Comparison of ENCODE assay signal across 1 cellular context in the genomic region with DNA sequence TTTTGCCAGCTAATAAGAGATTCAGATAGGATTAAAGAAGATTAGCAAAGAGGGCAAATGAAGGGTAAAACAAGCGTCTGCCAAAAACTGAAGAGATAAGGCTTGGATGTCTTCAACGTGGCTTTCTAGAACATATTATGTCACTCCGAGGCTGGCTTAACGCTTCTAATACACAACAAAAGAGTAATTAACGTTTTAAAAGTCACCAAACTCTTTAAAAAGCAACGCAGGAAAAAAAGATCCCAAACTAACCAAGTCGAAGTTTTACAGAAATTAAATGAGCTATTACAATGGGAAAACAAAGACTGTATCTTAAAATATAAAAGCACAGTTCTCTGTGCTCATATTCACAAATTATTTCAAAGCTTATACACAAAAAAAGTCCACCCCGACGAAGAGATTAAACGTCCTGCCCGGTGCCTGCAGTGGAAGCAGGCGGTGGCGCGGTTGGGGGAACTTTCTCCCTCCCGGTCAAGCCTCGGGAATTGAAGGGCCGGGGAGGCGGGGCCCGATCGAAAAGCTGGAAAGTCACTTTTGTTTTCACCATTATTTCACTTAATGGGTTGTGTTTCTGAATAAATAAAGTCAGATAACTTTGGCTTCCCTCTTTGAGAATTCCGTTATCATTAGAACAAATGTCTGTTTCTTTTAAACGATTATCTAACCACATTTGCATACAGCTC.
TF ChIP-seq lines count a peak whose summit lies in the region.

No MANE protein-coding gene starts in this region.

TF ChIP-seq in GM23338, 12 proteins besides CTCF, POLR2A, EP300 and RAD21 (continued from another document):
- TF ChIP-seq, protein P1, sequence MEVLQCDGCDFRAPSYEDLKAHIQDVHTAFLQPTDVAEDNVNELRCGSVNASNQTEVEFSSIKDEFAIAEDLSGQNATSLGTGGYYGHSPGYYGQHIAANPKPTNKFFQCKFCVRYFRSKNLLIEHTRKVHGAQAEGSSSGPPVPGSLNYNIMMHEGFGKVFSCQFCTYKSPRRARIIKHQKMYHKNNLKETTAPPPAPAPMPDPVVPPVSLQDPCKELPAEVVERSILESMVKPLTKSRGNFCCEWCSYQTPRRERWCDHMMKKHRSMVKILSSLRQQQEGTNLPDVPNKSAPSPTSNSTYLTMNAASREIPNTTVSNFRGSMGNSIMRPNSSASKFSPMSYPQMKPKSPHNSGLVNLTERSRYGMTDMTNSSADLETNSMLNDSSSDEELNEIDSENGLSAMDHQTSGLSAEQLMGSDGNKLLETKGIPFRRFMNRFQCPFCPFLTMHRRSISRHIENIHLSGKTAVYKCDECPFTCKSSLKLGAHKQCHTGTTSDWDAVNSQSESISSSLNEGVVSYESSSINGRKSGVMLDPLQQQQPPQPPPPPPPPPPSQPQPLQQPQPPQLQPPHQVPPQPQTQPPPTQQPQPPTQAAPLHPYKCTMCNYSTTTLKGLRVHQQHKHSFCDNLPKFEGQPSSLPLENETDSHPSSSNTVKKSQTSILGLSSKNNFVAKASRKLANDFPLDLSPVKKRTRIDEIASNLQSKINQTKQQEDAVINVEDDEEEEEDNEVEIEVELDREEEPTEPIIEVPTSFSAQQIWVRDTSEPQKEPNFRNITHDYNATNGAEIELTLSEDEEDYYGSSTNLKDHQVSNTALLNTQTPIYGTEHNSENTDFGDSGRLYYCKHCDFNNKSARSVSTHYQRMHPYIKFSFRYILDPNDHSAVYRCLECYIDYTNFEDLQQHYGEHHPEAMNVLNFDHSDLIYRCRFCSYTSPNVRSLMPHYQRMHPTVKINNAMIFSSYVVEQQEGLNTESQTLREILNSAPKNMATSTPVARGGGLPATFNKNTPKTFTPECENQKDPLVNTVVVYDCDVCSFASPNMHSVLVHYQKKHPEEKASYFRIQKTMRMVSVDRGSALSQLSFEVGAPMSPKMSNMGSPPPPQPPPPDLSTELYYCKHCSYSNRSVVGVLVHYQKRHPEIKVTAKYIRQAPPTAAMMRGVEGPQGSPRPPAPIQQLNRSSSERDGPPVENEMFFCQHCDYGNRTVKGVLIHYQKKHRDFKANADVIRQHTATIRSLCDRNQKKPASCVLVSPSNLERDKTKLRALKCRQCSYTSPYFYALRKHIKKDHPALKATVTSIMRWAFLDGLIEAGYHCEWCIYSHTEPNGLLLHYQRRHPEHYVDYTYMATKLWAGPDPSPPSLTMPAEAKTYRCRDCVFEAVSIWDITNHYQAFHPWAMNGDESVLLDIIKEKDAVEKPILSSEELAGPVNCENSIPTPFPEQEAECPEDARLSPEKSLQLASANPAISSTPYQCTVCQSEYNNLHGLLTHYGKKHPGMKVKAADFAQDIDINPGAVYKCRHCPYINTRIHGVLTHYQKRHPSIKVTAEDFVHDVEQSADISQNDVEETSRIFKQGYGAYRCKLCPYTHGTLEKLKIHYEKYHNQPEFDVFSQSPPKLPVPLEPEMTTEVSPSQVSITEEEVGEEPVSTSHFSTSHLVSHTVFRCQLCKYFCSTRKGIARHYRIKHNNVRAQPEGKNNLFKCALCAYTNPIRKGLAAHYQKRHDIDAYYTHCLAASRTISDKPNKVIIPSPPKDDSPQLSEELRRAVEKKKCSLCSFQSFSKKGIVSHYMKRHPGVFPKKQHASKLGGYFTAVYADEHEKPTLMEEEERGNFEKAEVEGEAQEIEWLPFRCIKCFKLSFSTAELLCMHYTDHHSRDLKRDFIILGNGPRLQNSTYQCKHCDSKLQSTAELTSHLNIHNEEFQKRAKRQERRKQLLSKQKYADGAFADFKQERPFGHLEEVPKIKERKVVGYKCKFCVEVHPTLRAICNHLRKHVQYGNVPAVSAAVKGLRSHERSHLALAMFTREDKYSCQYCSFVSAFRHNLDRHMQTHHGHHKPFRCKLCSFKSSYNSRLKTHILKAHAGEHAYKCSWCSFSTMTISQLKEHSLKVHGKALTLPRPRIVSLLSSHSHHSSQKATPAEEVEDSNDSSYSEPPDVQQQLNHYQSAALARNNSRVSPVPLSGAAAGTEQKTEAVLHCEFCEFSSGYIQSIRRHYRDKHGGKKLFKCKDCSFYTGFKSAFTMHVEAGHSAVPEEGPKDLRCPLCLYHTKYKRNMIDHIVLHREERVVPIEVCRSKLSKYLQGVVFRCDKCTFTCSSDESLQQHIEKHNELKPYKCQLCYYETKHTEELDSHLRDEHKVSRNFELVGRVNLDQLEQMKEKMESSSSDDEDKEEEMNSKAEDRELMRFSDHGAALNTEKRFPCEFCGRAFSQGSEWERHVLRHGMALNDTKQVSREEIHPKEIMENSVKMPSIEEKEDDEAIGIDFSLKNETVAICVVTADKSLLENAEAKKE (CRISPR knock-in tag; IDR thresholded peaks at IDR 0.05), result no peak
- TF ChIP-seq ZNF114 (CRISPR knock-in tag; IDR thresholded peaks at IDR 0.05) (no peak), EZH2phosphoT487 (IDR thresholded peaks at IDR 0.05; ENCODE audit: unreplicated experiment) (no peak)
